10 cellular contexts compared by ENCODE assay signal in genomic region chr1:151990856-151991198, GRCh38. TPM values are rescaled to one million over a fixed set of nuclear protein-coding genes. Genes with fewer than 3 reads are reported as not detected.
DNase-seq lines count a peak whose midpoint lies in the region; ATAC-seq, FAIRE-seq and TF ChIP-seq lines count a peak whose summit lies in the region.
"Had no signal": no experiment of that assay in that cellular context is flagged by ENCODE, and none has a peak within 500 bp of the region (broad histone marks: within the 10 kb centered on the region; RNA-seq: fewer than 3 reads in every experiment).

No MANE protein-coding gene starts in this region.

- H3K9me3 ChIP-seq in CD4-positive, alpha-beta T cell (ENCODE audit: control insufficient read depth, low read length), result no peaks in the 10 kb centered on the region
- H3K9me3 ChIP-seq in HUES6 (ENCODE audit: control insufficient read depth, insufficient read depth, low read depth, low read length) (no peaks in the 10 kb centered on the region), body of pancreas (no peaks in the 10 kb centered on the region)

- TF ChIP-seq CTCF in CD4-positive, alpha-beta T cell (IDR thresholded peaks at IDR 0.05), result no peak
- no peak for TF ChIP-seq CTCF in body of pancreas (IDR thresholded peaks at IDR 0.05)

- H3K9ac ChIP-seq in HUES6 (ENCODE audit: low read length), result peak overlapping the region; percentile 97

- WGBS in body of pancreas, 2 donors, result 1 to 6% methylated on average over 5 of the region's 5 CpGs

- peaks cover 46% of the 10 kb centered on the region for H3K36me3 Mint-ChIP-seq in CD4-positive, alpha-beta T cell (ENCODE audit: low read depth)

- intact Hi-C loops in CD4-positive, alpha-beta T cell (cut with DNase I, micrococcal nuclease), result loop anchor here (10.0 kb wide), 4 partner anchors 226 to 546 kb away; partner anchors contain the start of gene MRPL9 (in 1 of the 2)
- intact Hi-C loops in body of pancreas (cut with DNase I), result no loop called here

- H3K27me3 ChIP-seq in CD4-positive, alpha-beta T cell (ENCODE audit: control insufficient read depth, insufficient read depth, low read length), result no peaks in the 10 kb centered on the region
- no peaks in the 10 kb centered on the region for H3K27me3 ChIP-seq in HUES6 (ENCODE audit: control insufficient read depth, insufficient read depth, low read length)
- no peaks in the 10 kb centered on the region for H3K27me3 ChIP-seq in body of pancreas

- H3K27me3 Mint-ChIP-seq in CD4-positive, alpha-beta T cell, result no peaks in the 10 kb centered on the region

- POLR2A ChIA-PET in CD4-positive, alpha-beta T cell (lab: Charles Lee), result interaction anchor here (1.6 kb wide), 1 partner anchor 82 kb away, joined by 4 read pairs; the partner anchor contains the start of gene THEM4

- H3K4me1 Mint-ChIP-seq in CD4-positive, alpha-beta T cell (ENCODE audit: low read depth), result peaks cover 77% of the 10 kb centered on the region

- no peaks in the 10 kb centered on the region for H3K9me3 Mint-ChIP-seq in CD4-positive, alpha-beta T cell
- H3K9me3 Mint-ChIP-seq: activated CD4-positive, alpha-beta T cell treated with anti-CD3 and anti-CD28 coated beads, Interleukin-2, amount 10 ng/mL, durations not matched to agents 24 days and 14 days; neural crest cell had no signal

- peaks cover 14% of the 10 kb centered on the region for H3K36me3 ChIP-seq in HUES6 (ENCODE audit: control insufficient read depth, insufficient read depth, low read length)
- H3K36me3 ChIP-seq in body of pancreas (replicated peaks in 1 of 2; ENCODE audit: insufficient read depth in 1 of 2, low read depth in 2 of 2), result no peaks in the 10 kb centered on the region

- ATAC-seq in CD4-positive, alpha-beta T cell (ENCODE audit: poor library complexity), result no peak
- ATAC-seq in body of pancreas, result no peak
- ATAC-seq in HG03045 (IDR thresholded peaks at IDR 0.05; ENCODE audit: unreplicated experiment), result no peak
- ATAC-seq in GM18909 (IDR thresholded peaks at IDR 0.05; ENCODE audit: poor library complexity, unreplicated experiment), result no peak

- H3K4me1 ChIP-seq in HUES6 (ENCODE audit: control insufficient read depth, insufficient read depth, low read length) (peaks cover 60% of the 10 kb centered on the region), body of pancreas (peaks cover 60% of the 10 kb centered on the region)

- H3K4me3 ChIP-seq in HUES6 (ENCODE audit: low read depth, low read length) (peak overlapping the region; percentile 79; the same call in 1 of the 2 replicates), body of pancreas (no peak overlapping the region)

- no peak for TF ChIP-seq POLR2A in body of pancreas (IDR thresholded peaks at IDR 0.05)

- H3K27ac Mint-ChIP-seq in CD4-positive, alpha-beta T cell, result peak overlapping the region; percentile 89
- H3K27ac Mint-ChIP-seq: activated CD4-positive, alpha-beta T cell treated with anti-CD3 and anti-CD28 coated beads, Interleukin-2, amount 10 ng/mL, durations not matched to agents 24 days and 14 days had no signal

- H3K27ac ChIP-seq in CD4-positive, alpha-beta T cell (ENCODE audit: low read depth, low read length), result no peak overlapping the region
- H3K27ac ChIP-seq in HUES6 (ENCODE audit: low read depth, low read length) (no peak overlapping the region), body of pancreas (peak overlapping the region in 3 of 4 donors; percentile 88 to 94 (median 89))

- peak overlapping the region; percentile 94 for H3K4me3 Mint-ChIP-seq in CD4-positive, alpha-beta T cell
- H3K4me3 Mint-ChIP-seq: neural crest cell had no signal

- CTCF ChIA-PET in CD4-positive, alpha-beta T cell (lab: Charles Lee), result interaction anchor here (1.0 kb wide), 1 partner anchor 23 kb away, joined by 5 read pairs; no protein-coding TSS in a partner anchor

- FAIRE-seq in frontal cortex (lab: Jason Lieb, UNC), result no peak

- DNase-seq in CD4-positive, alpha-beta T cell, result no peak
- DNase-seq in body of pancreas (peak; percentile 40 to 55 (median 46)), mucosa of gallbladder (ENCODE audit: low spot score) (peak; percentile 70), GDM1 (lab: John Stamatoyannopoulos, UW) (no peak), frontal cortex (ENCODE audit: low spot score in 2 of 2) (no peak)
- DNase-seq: activated CD4-positive, alpha-beta T cell treated with anti-CD3 and anti-CD28 coated beads, Interleukin-2, amount 10 ng/mL, durations not matched to agents 24 days and 14 days had no signal

RNA-seq across cellular contexts. Expression of gene S100A10, which starts 2.8 kb away (rescaled TPM):
- 100 to 1,000 TPM; 189 to 204 TPM for total RNA-seq in CD4-positive, alpha-beta T cell
- total RNA-seq in body of pancreas (100 to 1,000 TPM in 1 of 2 donors, 10 to 100 TPM in 1; 40.7 to 105 TPM), mucosa of gallbladder (212 TPM), frontal cortex (2.4 TPM)

RNA-seq across cellular contexts. Expression of gene S100A11, which starts 46.0 kb away (rescaled TPM):
- total RNA-seq in CD4-positive, alpha-beta T cell, result 10 to 100 TPM; 23.6 to 24.1 TPM
- 100 to 1,000 TPM in 1 of 2 donors, 10 to 100 TPM in 1; 76.1 to 101 TPM for total RNA-seq in body of pancreas
- total RNA-seq in mucosa of gallbladder, result 308 TPM
- total RNA-seq in frontal cortex, result 1.6 TPM

Comparison
In these comparisons a context has a peak if more than half of its experiments do, and no peak if none do; other contexts are left out.
1. DNase-seq: peak in body of pancreas (4 of 4) and mucosa of gallbladder (single experiment); none in CD4-positive, alpha-beta T cell (0 of 10), GDM1 (single experiment) and frontal cortex (0 of 2).
2. H3K27ac ChIP-seq: peak in body of pancreas (3 of 4); none in CD4-positive, alpha-beta T cell (single experiment) and HUES6 (single experiment).
3. RNA of gene S100A10, which starts 2.8 kb away (total RNA-seq): 212 TPM in mucosa of gallbladder (single experiment), 189 to 204 TPM in CD4-positive, alpha-beta T cell and 40.7 to 105 TPM in body of pancreas; 2.4 TPM in frontal cortex (single experiment); every median in the first group is over 10 times any median in the second.